Comparison of ENCODE assay signal across 1 cellular context in genomic region chr11:8092587-8093424, GRCh38.
TF ChIP-seq lines count a peak whose summit lies in the region.

No MANE protein-coding gene starts in this region.

TF ChIP-seq in GM12878, 131 proteins besides CTCF, POLR2A, EP300 and RAD21 (continued from another document):
- TF ChIP-seq YY1 (IDR thresholded peaks at IDR 0.05; ENCODE audit: low read depth, low read length) (0 out of 2 replicates have a peak, but pooled peaks have one; percentile 21), SMC3 (IDR thresholded peaks at IDR 0.05; ENCODE audit: borderline replicate concordance, low read length) (peak; percentile 37; the same call in 1 of the 2 replicates), ELK1 (IDR thresholded peaks at IDR 0.05; ENCODE audit: low read depth, low read length) (no peak)
